In genomic region chr12:123089125-123089524, GRCh38 we compare ENCODE assay signal across 15 cellular contexts.
DNase-seq lines count a peak whose midpoint lies in the region; ATAC-seq, FAIRE-seq and TF ChIP-seq lines count a peak whose summit lies in the region.
"Had no signal": no experiment of that assay in that cellular context is flagged by ENCODE, and none has a peak within 500 bp of the region (broad histone marks: within the 10 kb centered on the region; RNA-seq: fewer than 3 reads in every experiment).

No MANE protein-coding gene starts in this region.

- dilution Hi-C loops in keratinocyte (cut with MboI; ENCODE audit: extremely low pct_ligation_motif_present, low sequenced_read_pairs) = no loop called here

- H4K20me1 ChIP-seq in keratinocyte (ENCODE audit: control insufficient read depth, extremely low read depth, insufficient read depth, low read length) = no peaks in the 10 kb centered on the region

- H3K4me3 ChIP-seq in keratinocyte (ENCODE audit: control insufficient read depth in 2 of 3, extremely low read depth in 1 of 3, insufficient read depth in 2 of 3, low read depth in 1 of 3, low read length in 3 of 3) = no peak overlapping the region
- H3K4me3 ChIP-seq: tibial nerve had no signal

- CTCF ChIA-PET in activated CD8-positive, alpha-beta T cell treated with anti-CD3 and anti-CD28 coated beads for 36 hours (lab: Charles Lee) = interaction anchor here (0.6 to 1.9 kb wide), 3 partner anchors 13 to 132 kb away, joined by 3 to 9 read pairs (median 5); no protein-coding TSS in a partner anchor

- no peak for ATAC-seq in activated CD8-positive, alpha-beta T cell treated with anti-CD3 and anti-CD28 coated beads for 36 hours
- ATAC-seq in HG02610 (IDR thresholded peaks at IDR 0.05; ENCODE audit: unreplicated experiment) = no peak

- DNase-seq in AML-193 (lab: John Stamatoyannopoulos, UW) (peak; percentile 54 to 61), Kasumi-1 (lab: John Stamatoyannopoulos, UW) (peak; percentile 86 to 87), SKM-1 (lab: John Stamatoyannopoulos, UW; ENCODE audit: unreplicated experiment) (peak; percentile 50), keratinocyte (ENCODE audit: low read depth, low spot score) (no peak), cerebellar cortex (ENCODE audit: low spot score) (no peak), endothelial cell (ENCODE audit: low spot score) (no peak)
- DNase-seq in activated CD8-positive, alpha-beta T cell treated with anti-CD3 and anti-CD28 coated beads for 36 hours = no peak
- DNase-seq: activated CD4-positive, alpha-beta T cell treated with anti-CD3 and anti-CD28 coated beads, Interleukin-2, amount 10 ng/mL, durations not matched to agents 24 days and 14 days; activated T-cell treated with anti-CD3 and anti-CD28 coated beads, Interleukin-2, amount 50 U/mL, for 4 hours; DMS153; NCI-H2107; posterior cingulate gyrus had no signal

- H3K4me1 Mint-ChIP-seq in activated CD8-positive, alpha-beta T cell treated with anti-CD3 and anti-CD28 coated beads for 36 hours (ENCODE audit: low read depth) = peaks cover 20% of the 10 kb centered on the region
- H3K4me1 Mint-ChIP-seq in endothelial cell (ENCODE audit: unreplicated experiment) = peaks cover 5% of the 10 kb centered on the region

- intact Hi-C loops in activated CD8-positive, alpha-beta T cell treated with anti-CD3 and anti-CD28 coated beads for 36 hours (cut with micrococcal nuclease) = no loop called here

- H3K36me3 Mint-ChIP-seq in activated CD8-positive, alpha-beta T cell treated with anti-CD3 and anti-CD28 coated beads for 36 hours (ENCODE audit: low read depth) = no peaks in the 10 kb centered on the region
- peaks cover 5% of the 10 kb centered on the region for H3K36me3 Mint-ChIP-seq in endothelial cell (ENCODE audit: low read depth, unreplicated experiment)

- H3K9me3 Mint-ChIP-seq in activated CD8-positive, alpha-beta T cell treated with anti-CD3 and anti-CD28 coated beads for 36 hours = no peaks in the 10 kb centered on the region
- no peaks in the 10 kb centered on the region for H3K9me3 Mint-ChIP-seq in endothelial cell (ENCODE audit: unreplicated experiment)
- H3K9me3 Mint-ChIP-seq: activated CD4-positive, alpha-beta T cell treated with anti-CD3 and anti-CD28 coated beads, Interleukin-2, amount 10 ng/mL, durations not matched to agents 24 days and 14 days; activated T-cell treated with anti-CD3 and anti-CD28 coated beads, Interleukin-2, amount 50 U/mL, for 4 hours; T-helper 1 cell treated with Interleukin-12 subunit alpha and Interleukin-12 subunit beta and Interleukin-4 antibody, amounts not matched to agents 30 μg/mL and 1 μg/mL, for 36 hours had no signal

- no peak overlapping the region for H2AFZ ChIP-seq in keratinocyte (ENCODE audit: control insufficient read depth, low read length)

- H3K9me1 ChIP-seq in keratinocyte (ENCODE audit: control insufficient read depth, extremely low read depth, insufficient read depth, low read length) = peaks cover 5% of the 10 kb centered on the region

- no peak overlapping the region for H3K27ac ChIP-seq in keratinocyte (ENCODE audit: control insufficient read depth, insufficient read depth, low read length)
- H3K27ac ChIP-seq: tibial nerve had no signal

- H3K27ac Mint-ChIP-seq in activated CD8-positive, alpha-beta T cell treated with anti-CD3 and anti-CD28 coated beads for 36 hours = no peak overlapping the region
- H3K27ac Mint-ChIP-seq in endothelial cell (ENCODE audit: unreplicated experiment) = no peak overlapping the region
- H3K27ac Mint-ChIP-seq: activated CD4-positive, alpha-beta T cell treated with anti-CD3 and anti-CD28 coated beads, Interleukin-2, amount 10 ng/mL, durations not matched to agents 24 days and 14 days; T-helper 1 cell treated with Interleukin-12 subunit alpha and Interleukin-12 subunit beta and Interleukin-4 antibody, amounts not matched to agents 30 μg/mL and 1 μg/mL, for 36 hours had no signal

- no peaks in the 10 kb centered on the region for H3K36me3 ChIP-seq in keratinocyte (ENCODE audit: control insufficient read depth in 2 of 2, extremely low read depth in 1 of 2, insufficient read depth in 2 of 2, low read length in 2 of 2)
- H3K36me3 ChIP-seq: tibial nerve had no signal

- FAIRE-seq in keratinocyte (lab: Jason Lieb, UNC) = no peak

- H3K4me3 Mint-ChIP-seq in activated CD8-positive, alpha-beta T cell treated with anti-CD3 and anti-CD28 coated beads for 36 hours = no peak overlapping the region
- no peak overlapping the region for H3K4me3 Mint-ChIP-seq in endothelial cell (ENCODE audit: unreplicated experiment)
- H3K4me3 Mint-ChIP-seq: activated CD4-positive, alpha-beta T cell treated with anti-CD3 and anti-CD28 coated beads, Interleukin-2, amount 10 ng/mL, durations not matched to agents 24 days and 14 days; activated T-cell treated with anti-CD3 and anti-CD28 coated beads, Interleukin-2, amount 50 U/mL, for 4 hours; T-helper 1 cell treated with Interleukin-12 subunit alpha and Interleukin-12 subunit beta and Interleukin-4 antibody, amounts not matched to agents 30 μg/mL and 1 μg/mL, for 36 hours had no signal

- peaks cover 3% of the 10 kb centered on the region for H3K9me3 ChIP-seq in keratinocyte (ENCODE audit: control insufficient read depth, low read depth, low read length)

- POLR2A ChIA-PET in activated CD8-positive, alpha-beta T cell treated with anti-CD3 and anti-CD28 coated beads for 36 hours (lab: Charles Lee) = interaction anchor here (0.8 to 2.6 kb wide), 4 partner anchors 10 to 19 kb away, joined by 3 to 13 read pairs (median 4); no protein-coding TSS in a partner anchor

- H3K4me2 ChIP-seq in keratinocyte (ENCODE audit: control insufficient read depth, extremely low read depth, insufficient read depth, low read depth, low read length) = peak overlapping the region; percentile 68

- H3K27me3 Mint-ChIP-seq in activated CD8-positive, alpha-beta T cell treated with anti-CD3 and anti-CD28 coated beads for 36 hours = no peaks in the 10 kb centered on the region
- no peaks in the 10 kb centered on the region for H3K27me3 Mint-ChIP-seq in endothelial cell (ENCODE audit: unreplicated experiment)
- H3K27me3 Mint-ChIP-seq: activated CD4-positive, alpha-beta T cell treated with anti-CD3 and anti-CD28 coated beads, Interleukin-2, amount 10 ng/mL, durations not matched to agents 24 days and 14 days had no signal

- H3K9ac ChIP-seq in keratinocyte (ENCODE audit: control insufficient read depth, extremely low read depth, insufficient read depth, low read length) = no peak overlapping the region

- peaks cover 36% of the 10 kb centered on the region for H3K4me1 ChIP-seq in keratinocyte (ENCODE audit: control insufficient read depth, extremely low read depth, insufficient read depth, low read length)

- H3K27me3 ChIP-seq in keratinocyte (ENCODE audit: control insufficient read depth, extremely low read depth, insufficient read depth, low read length) = no peaks in the 10 kb centered on the region
- H3K27me3 ChIP-seq: tibial nerve had no signal

- H3K79me2 ChIP-seq in keratinocyte (ENCODE audit: control insufficient read depth, insufficient read depth, low read length) = no peaks in the 10 kb centered on the region

- TF ChIP-seq CTCF in keratinocyte (optimal IDR thresholded peaks at IDR 0.05 in 1 of 3, IDR thresholded peaks at IDR 0.05 in 1 of 3, conservative IDR thresholded peaks at IDR 0.05 in 1 of 3; ENCODE audit: extremely low read depth in 1 of 3, insufficient read depth in 2 of 3, low read length in 3 of 3) (no peak), endothelial cell (IDR thresholded peaks at IDR 0.05; ENCODE audit: unreplicated experiment) (no peak)
- TF ChIP-seq CTCF in activated CD8-positive, alpha-beta T cell treated with anti-CD3 and anti-CD28 coated beads for 36 hours (IDR thresholded peaks at IDR 0.05) = no peak

Comparison
In these comparisons a context has a peak if more than half of its experiments do, and no peak if none do; other contexts are left out.
1. DNase-seq: peak in AML-193 (2 of 2), Kasumi-1 (2 of 2) and SKM-1 (single experiment); none in keratinocyte (single experiment), cerebellar cortex (single experiment), activated CD8-positive, alpha-beta T cell treated with anti-CD3 and anti-CD28 coated beads for 36 hours (single experiment) and endothelial cell (single experiment).